In genomic region chr20:55200317-55200716, GRCh38 we compare ENCODE assay signal across 16 cellular contexts.
DNase-seq lines count a peak whose midpoint lies in the region; FAIRE-seq and TF ChIP-seq lines count a peak whose summit lies in the region.
"Had no signal": no experiment of that assay in that cellular context is flagged by ENCODE, and none has a peak within 500 bp of the region (broad histone marks: within the 10 kb centered on the region; RNA-seq: fewer than 3 reads in every experiment).

No MANE protein-coding gene starts in this region.

- WGBS in endodermal cell (ENCODE audit: insufficient coverage in 1 of 2, insufficient read length in 1 of 2), 2 experiments: 62% methylated on average over 1 of the region's 1 CpG; no CpG with 5 or more reads in 1 of the 2 experiments

- H3K4me1 ChIP-seq in keratinocyte (ENCODE audit: control insufficient read depth, extremely low read depth, insufficient read depth, low read length) (peaks cover 23% of the 10 kb centered on the region), endodermal cell (ENCODE audit: control insufficient read depth, insufficient read depth, low read length) (no peaks in the 10 kb centered on the region)

- H3K9ac ChIP-seq in keratinocyte (ENCODE audit: control insufficient read depth, extremely low read depth, insufficient read depth, low read length) (peak overlapping the region; percentile 19), endodermal cell (ENCODE audit: extremely low read depth, low read length, poor library complexity, severe bottlenecking) (no peak overlapping the region)

- CTCF ChIA-PET in RWPE1 (lab: Yijun Ruan, JAX): no interaction called here

- H3K9me3 Mint-ChIP-seq in endodermal cell: no peaks in the 10 kb centered on the region

- no peaks in the 10 kb centered on the region for H3K36me3 Mint-ChIP-seq in endodermal cell (ENCODE audit: low read depth)

- H3K27me3 ChIP-seq in keratinocyte (ENCODE audit: control insufficient read depth, extremely low read depth, insufficient read depth, low read length): no peaks in the 10 kb centered on the region
- H3K27me3 ChIP-seq in endodermal cell (ENCODE audit: control insufficient read depth, insufficient read depth, low read length, poor library complexity, severe bottlenecking): no peaks in the 10 kb centered on the region

- H3K9me1 ChIP-seq in keratinocyte (ENCODE audit: control insufficient read depth, extremely low read depth, insufficient read depth, low read length): no peaks in the 10 kb centered on the region

- no peaks in the 10 kb centered on the region for H3K36me3 ChIP-seq in keratinocyte (ENCODE audit: control insufficient read depth in 2 of 2, extremely low read depth in 1 of 2, insufficient read depth in 2 of 2, low read length in 2 of 2)
- H3K36me3 ChIP-seq in endodermal cell (ENCODE audit: control insufficient read depth, insufficient read depth, low read length): no peaks in the 10 kb centered on the region

- POLR2A ChIA-PET in RWPE1 (lab: Yijun Ruan, JAX; ENCODE audit: low non-redundant PET): no interaction called here

- DNase-seq in MV-4-11 (lab: John Stamatoyannopoulos, UW) (peak; percentile 17), RWPE1 (ENCODE audit: low spot score) (peak; percentile 26), epithelial cell of prostate (ENCODE audit: low read depth, low spot score) (peak; percentile 96), keratinocyte (ENCODE audit: low read depth, low spot score) (peak; percentile 78), endodermal cell (no peak), SK-N-DZ (ENCODE audit: low spot score) (no peak), foreskin melanocyte (no peak)
- DNase-seq: C1 segment of cervical spinal cord; Calu3; CD4-positive, alpha-beta T cell; DMS 273 treated with DMSO at 0.1 percent for 48 hours; H7 had no signal

- peak overlapping the region; percentile 67 for H2AFZ ChIP-seq in keratinocyte (ENCODE audit: control insufficient read depth, low read length)
- H2AFZ ChIP-seq: GM23338 had no signal

- H3K4me3 Mint-ChIP-seq in endodermal cell: no peak overlapping the region
- H3K4me3 Mint-ChIP-seq: B cell; CD4-positive, alpha-beta T cell; GM23338 had no signal

- H3K27ac ChIP-seq in RWPE1 (no peak overlapping the region), epithelial cell of prostate (peak overlapping the region; percentile 92), keratinocyte (ENCODE audit: control insufficient read depth, insufficient read depth, low read length) (peak overlapping the region; percentile 76), endodermal cell (ENCODE audit: low read depth, low read length) (no peak overlapping the region)

- H4K20me1 ChIP-seq in keratinocyte (ENCODE audit: control insufficient read depth, extremely low read depth, insufficient read depth, low read length): no peaks in the 10 kb centered on the region

- no peaks in the 10 kb centered on the region for H3K4me1 Mint-ChIP-seq in endodermal cell
- H3K4me1 Mint-ChIP-seq: B cell, GM23338 had no signal

- H3K27ac Mint-ChIP-seq in endodermal cell: no peak overlapping the region
- H3K27ac Mint-ChIP-seq: B cell; CD4-positive, alpha-beta T cell; GM23338 had no signal

- H3K4me3 ChIP-seq in keratinocyte (ENCODE audit: control insufficient read depth in 2 of 3, extremely low read depth in 1 of 3, insufficient read depth in 2 of 3, low read depth in 1 of 3, low read length in 3 of 3) (no peak overlapping the region), endodermal cell (ENCODE audit: low read length) (no peak overlapping the region)
- H3K4me3 ChIP-seq: GM23338 had no signal

- TF ChIP-seq CTCF in RWPE1 (conservative IDR thresholded peaks at IDR 0.05; ENCODE audit: low read depth) (no peak), keratinocyte (optimal IDR thresholded peaks at IDR 0.05 in 1 of 3, IDR thresholded peaks at IDR 0.05 in 1 of 3, conservative IDR thresholded peaks at IDR 0.05 in 1 of 3; ENCODE audit: extremely low read depth in 1 of 3, insufficient read depth in 2 of 3, low read length in 3 of 3) (no peak), endodermal cell (conservative IDR thresholded peaks at IDR 0.05) (no peak)

- dilution Hi-C loops in keratinocyte (cut with MboI; ENCODE audit: extremely low pct_ligation_motif_present, low sequenced_read_pairs): no loop called here

- no peaks in the 10 kb centered on the region for H3K27me3 Mint-ChIP-seq in endodermal cell (ENCODE audit: insufficient read depth)
- H3K27me3 Mint-ChIP-seq: B cell; CD4-positive, alpha-beta T cell had no signal

- peak overlapping the region; percentile 64 for H3K4me2 ChIP-seq in keratinocyte (ENCODE audit: control insufficient read depth, extremely low read depth, insufficient read depth, low read depth, low read length)
- H3K4me2 ChIP-seq: GM23338 had no signal

- no peaks in the 10 kb centered on the region for H3K9me3 ChIP-seq in keratinocyte (ENCODE audit: control insufficient read depth, low read depth, low read length)
- H3K9me3 ChIP-seq in endodermal cell (ENCODE audit: control insufficient read depth, low read length): peaks cover 15% of the 10 kb centered on the region

- FAIRE-seq in keratinocyte (lab: Jason Lieb, UNC): no peak
- FAIRE-seq: A204.1, GM18507 had no signal

- no peaks in the 10 kb centered on the region for H3K79me2 ChIP-seq in keratinocyte (ENCODE audit: control insufficient read depth, insufficient read depth, low read length)

Comparison
In these comparisons a context has a peak if more than half of its experiments do, and no peak if none do; other contexts are left out.
1. DNase-seq: peak in MV-4-11 (single experiment), RWPE1 (single experiment), epithelial cell of prostate (single experiment) and keratinocyte (single experiment); none in endodermal cell (single experiment), SK-N-DZ (single experiment) and foreskin melanocyte (single experiment).
2. H3K27ac ChIP-seq: peak in epithelial cell of prostate (single experiment) and keratinocyte (single experiment); none in RWPE1 (single experiment) and endodermal cell (single experiment).